In the genomic region with DNA sequence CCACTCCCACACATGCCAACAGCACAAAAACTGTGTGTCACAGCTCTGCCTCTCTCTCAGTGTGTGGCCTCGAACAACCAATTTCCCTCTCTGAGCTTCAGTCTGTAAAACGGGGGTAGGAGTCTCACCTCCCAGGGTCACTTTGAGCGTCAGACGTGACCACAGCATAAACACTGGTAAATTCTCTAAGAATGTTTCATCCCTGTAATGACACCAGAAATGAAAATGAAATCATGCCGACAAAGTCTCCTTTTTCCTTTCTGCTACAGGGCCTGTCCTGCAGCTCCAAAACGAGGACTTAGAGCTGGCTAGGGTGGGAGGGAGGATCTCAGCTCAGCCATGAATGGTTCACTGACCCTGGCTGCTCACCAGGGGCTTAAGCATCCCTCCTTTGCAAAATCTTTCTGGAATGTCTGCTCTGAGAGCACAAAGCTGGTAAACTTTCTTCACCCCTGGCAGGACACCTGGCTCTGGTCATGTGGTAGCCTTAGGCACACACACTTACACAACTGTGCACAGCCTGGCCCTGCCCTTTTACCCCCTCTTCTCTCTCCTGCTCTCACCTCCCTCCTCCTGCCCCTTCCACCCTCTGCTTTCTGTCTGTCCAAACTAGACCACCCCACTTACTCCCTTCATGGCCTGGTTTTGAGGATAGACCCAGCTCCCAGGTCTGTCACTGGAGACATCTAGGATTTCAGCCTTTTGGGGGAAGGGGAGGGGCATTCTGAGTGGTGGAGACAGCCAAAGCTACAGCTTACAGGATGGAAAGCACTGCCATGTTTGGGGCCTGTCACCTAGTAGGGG, we compare ENCODE assay signal across 8 cellular contexts. TPM values are rescaled to one million over a fixed set of nuclear protein-coding genes. Genes with fewer than 3 reads are reported as not detected.
A peak's percentile ranks its signal among the peaks of the same experiment; 100 is the strongest.
DNase-seq lines count a peak whose midpoint lies in the region; ATAC-seq and TF ChIP-seq lines count a peak whose summit lies in the region.
"Had no signal": no experiment of that assay in that cellular context is flagged by ENCODE, and none has a peak within 500 bp of the region (broad histone marks: within the 10 kb centered on the region; RNA-seq: fewer than 3 reads in every experiment).

No MANE protein-coding gene starts in this region.

- TF ChIP-seq CTCF in astrocyte of the spinal cord (IDR thresholded peaks at IDR 0.05; ENCODE audit: low read depth, low read length) (no peak), type B pancreatic cell (conservative IDR thresholded peaks at IDR 0.05) (no peak)

- peak overlapping the region; percentile 89 for H3K27ac Mint-ChIP-seq in type B pancreatic cell

- peaks cover 41% of the 10 kb centered on the region for H3K4me1 ChIP-seq in HUES48 (ENCODE audit: control insufficient read depth, insufficient read depth, low read length)

- peak; percentile 98 for DNase-seq in astrocyte of the spinal cord (ENCODE audit: low read depth, low spot score)
- peak; percentile 95 for DNase-seq in left lobe of liver (ENCODE audit: low spot score)
- DNase-seq in type B pancreatic cell (ENCODE audit: extremely low spot score, unreplicated experiment), result no peak
- DNase-seq in GM19238 (ENCODE audit: insufficient read length, low spot score), result no peak
- DNase-seq in effector CD4-positive, alpha-beta T cell, result no peak
- DNase-seq: activated CD8-positive, alpha-beta memory T cell treated with anti-CD3 and anti-CD28 coated beads for 24 hours had no signal

- ATAC-seq in left lobe of liver, result peak; percentile 36
- no peak for ATAC-seq in HG03520 (IDR thresholded peaks at IDR 0.05; ENCODE audit: unreplicated experiment)

- peak overlapping the region; percentile 11 for H3K4me3 Mint-ChIP-seq in type B pancreatic cell

- peaks cover 51% of the 10 kb centered on the region for H3K4me1 Mint-ChIP-seq in type B pancreatic cell (ENCODE audit: unreplicated experiment)

- H3K9me3 Mint-ChIP-seq in type B pancreatic cell, result no peaks in the 10 kb centered on the region

- in situ Hi-C loops in astrocyte of the spinal cord (cut with HindIII; ENCODE audit: low sequenced_read_pairs), result no loop called here

- H3K36me3 Mint-ChIP-seq in type B pancreatic cell, result no peaks in the 10 kb centered on the region

- no peaks in the 10 kb centered on the region for H3K36me3 ChIP-seq in HUES48 (ENCODE audit: control insufficient read depth, insufficient read depth, low read length)

- H3K27me3 Mint-ChIP-seq in type B pancreatic cell, result no peaks in the 10 kb centered on the region

- H3K27me3 ChIP-seq in HUES48 (ENCODE audit: control insufficient read depth, insufficient read depth, low read length), result no peaks in the 10 kb centered on the region

- peaks cover 3% of the 10 kb centered on the region for H3K9me3 ChIP-seq in HUES48 (ENCODE audit: control insufficient read depth, insufficient read depth, low read length)

- H3K4me3 ChIP-seq in HUES48 (ENCODE audit: low read depth, low read length) (no peak overlapping the region), astrocyte of the spinal cord (ENCODE audit: low read depth, low read length) (no peak overlapping the region)

- H3K27ac ChIP-seq in HUES48 (ENCODE audit: low read depth, low read length), result peak overlapping the region; percentile 62

- H3K9ac ChIP-seq in HUES48 (ENCODE audit: low read depth, low read length), result no peak overlapping the region

RNA-seq across cellular contexts. Expression of a gene that starts 12.3 kb away (rescaled TPM):
- total RNA-seq in left lobe of liver (547 TPM), type B pancreatic cell (ENCODE audit: low replicate concordance) (32.8 and 36.7 TPM in 2 replicates)

Comparison
In these comparisons a context has a peak if more than half of its experiments do, and no peak if none do; other contexts are left out.
1. DNase-seq: peak in astrocyte of the spinal cord (single experiment) and left lobe of liver (single experiment); none in type B pancreatic cell (single experiment), GM19238 (single experiment) and effector CD4-positive, alpha-beta T cell (single experiment).
2. RNA of a gene that starts 12.3 kb away (total RNA-seq): 547 TPM in left lobe of liver (single experiment); 32.8 to 36.7 TPM in type B pancreatic cell; every median in the first group is over 10 times any median in the second.